20 cellular contexts compared by ENCODE assay signal in genomic region chr12:12180575-12180974, GRCh38.
"Had no signal": no experiment of that assay in that cellular context is flagged by ENCODE, and none has a peak within 500 bp of the region (broad histone marks: within the 10 kb centered on the region; RNA-seq: fewer than 3 reads in every experiment).

No MANE protein-coding gene starts in this region.

- H3K4me3 ChIP-seq: lung, neural progenitor cell, ovary, sigmoid colon, spleen, thyroid gland had no signal

- H3K27me3 ChIP-seq: neural progenitor cell, ovary, sigmoid colon, thyroid gland had no signal

- H3K9me3 ChIP-seq: ovary, sigmoid colon, spleen, thyroid gland had no signal

- H3K27ac ChIP-seq: neural progenitor cell, ovary, sigmoid colon, thyroid gland had no signal

- H3K9ac ChIP-seq: neural progenitor cell had no signal

- H3K27ac Mint-ChIP-seq: activated CD4-positive, alpha-beta T cell treated with anti-CD3 and anti-CD28 coated beads, Interleukin-2, amount 10 ng/mL, durations not matched to agents 24 days and 14 days; activated CD8-positive, alpha-beta T cell treated with anti-CD3 and anti-CD28 coated beads, Interleukin-2, amount 10 ng/mL, durations not matched to agents 7 days and 5 days; activated naive CD8-positive, alpha-beta T cell; effector memory CD8-positive, alpha-beta T cell; neural progenitor cell; T-helper 2 cell treated with Interferon-gamma antibody and Interleukin-4, amounts not matched to agents 5 μg/mL and 100 μg/mL, for 36 hours had no signal

- H3K4me1 Mint-ChIP-seq: activated CD4-positive, alpha-beta T cell treated with anti-CD3 and anti-CD28 coated beads, Interleukin-2, amount 10 ng/mL, durations not matched to agents 24 days and 14 days had no signal

- H3K9me3 Mint-ChIP-seq: activated CD4-positive, alpha-beta T cell treated with anti-CD3 and anti-CD28 coated beads, Interleukin-2, amount 10 ng/mL, durations not matched to agents 24 days and 14 days; effector memory CD8-positive, alpha-beta T cell; neural progenitor cell; T-helper 2 cell treated with Interferon-gamma antibody and Interleukin-4, amounts not matched to agents 5 μg/mL and 100 μg/mL, for 36 hours had no signal

- H2AFZ ChIP-seq: neural progenitor cell had no signal

- H3K4me1 ChIP-seq: spleen had no signal

- H3K27me3 Mint-ChIP-seq: activated naive CD8-positive, alpha-beta T cell had no signal

- ATAC-seq: activated CD8-positive, alpha-beta T cell treated with anti-CD3 and anti-CD28 coated beads, Interleukin-2, amount 10 ng/mL, durations not matched to agents 7 days and 5 days; effector memory CD8-positive, alpha-beta T cell had no signal

- H3K4me2 ChIP-seq: neural progenitor cell had no signal

- DNase-seq: activated CD4-positive, alpha-beta T cell treated with anti-CD3 and anti-CD28 coated beads, Interleukin-2, amount 10 ng/mL, durations not matched to agents 24 days and 14 days; activated CD4-positive, CD25-positive, alpha-beta regulatory T cell; activated CD8-positive, alpha-beta memory T cell treated with anti-CD3 and anti-CD28 coated beads, Interleukin-2, amount 50 U/mL, for 4 hours; activated CD8-positive, alpha-beta T cell treated with anti-CD3 and anti-CD28 coated beads, Interleukin-2, amount 10 ng/mL, durations not matched to agents 7 days and 5 days; activated effector memory CD4-positive, alpha-beta T cell treated with anti-CD3 and anti-CD28 coated beads, Interleukin-2, amount 50 U/mL, for 16 hours; activated T-cell treated with anti-CD3 and anti-CD28 coated beads, Interleukin-2, amount 50 U/mL, for 48 hours; amygdala; cerebellar nuclear complex; dermis blood vessel endothelial cell; effector memory CD8-positive, alpha-beta T cell; islet precursor cell; ovary; sigmoid colon; spleen; stimulated activated CD4-positive, alpha-beta T cell treated with anti-CD3 and anti-CD28 coated beads, Interleukin-1b, Interleukin-23, amount 100 ng/mL, for 48 hours; thyroid gland had no signal

- H3K4me3 Mint-ChIP-seq: activated CD4-positive, alpha-beta T cell treated with anti-CD3 and anti-CD28 coated beads, Interleukin-2, amount 10 ng/mL, durations not matched to agents 24 days and 14 days; activated CD8-positive, alpha-beta T cell treated with anti-CD3 and anti-CD28 coated beads, Interleukin-2, amount 10 ng/mL, durations not matched to agents 7 days and 5 days; activated naive CD8-positive, alpha-beta T cell; effector memory CD8-positive, alpha-beta T cell; neural progenitor cell; T-helper 2 cell treated with Interferon-gamma antibody and Interleukin-4, amounts not matched to agents 5 μg/mL and 100 μg/mL, for 36 hours had no signal

- H3K36me3 ChIP-seq: ovary, sigmoid colon, spleen, thyroid gland had no signal
